ENCODE assay signal across 13 cellular contexts in the genomic region with DNA sequence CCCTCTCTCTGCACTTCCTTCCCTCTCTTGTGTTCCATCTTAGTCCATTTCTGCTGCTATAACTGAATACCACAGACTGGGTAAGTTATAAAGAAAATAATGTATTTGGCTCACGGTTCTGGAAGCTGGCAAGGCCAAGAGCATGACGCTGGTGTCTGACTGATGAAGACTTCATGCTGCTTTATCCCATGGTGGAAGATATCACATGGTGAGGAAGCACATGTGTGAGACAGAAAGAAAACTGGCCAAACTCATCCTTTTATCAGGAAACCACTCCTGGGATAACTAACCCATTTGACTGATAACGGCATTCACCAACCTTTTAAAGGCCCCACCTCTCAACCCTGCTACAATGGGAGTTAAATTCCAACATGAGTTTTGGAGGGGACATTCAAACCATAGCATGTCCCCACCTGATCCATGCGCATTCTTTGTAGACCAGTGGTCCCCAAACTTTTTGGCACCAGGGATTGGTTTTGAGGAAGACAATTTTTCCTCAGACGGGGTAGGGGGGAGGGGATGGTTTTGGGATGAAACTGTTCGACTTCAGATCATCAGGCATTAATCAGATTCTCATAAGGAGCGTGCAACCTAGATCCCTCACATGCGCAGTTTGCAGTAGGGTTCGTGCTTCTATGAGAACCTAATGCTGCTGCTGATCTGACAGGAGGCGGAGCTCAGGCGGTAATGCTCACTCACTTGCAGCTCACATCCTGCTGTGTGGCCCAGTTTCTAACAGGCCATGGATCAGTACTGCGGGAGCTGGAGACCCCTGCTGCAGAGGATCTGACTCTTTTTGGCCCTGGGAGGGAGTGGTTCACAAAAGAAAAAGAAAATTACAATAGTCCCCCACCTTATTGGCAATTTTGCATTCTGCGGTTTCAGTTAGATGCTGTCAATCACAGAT.
"Had no signal": no experiment of that assay in that cellular context is flagged by ENCODE, and none has a peak within 500 bp of the region (broad histone marks: within the 10 kb centered on the region; RNA-seq: fewer than 3 reads in every experiment).

No MANE protein-coding gene starts in this region.

- H3K27me3 ChIP-seq: ascending aorta, sigmoid colon had no signal

- H3K27me3 Mint-ChIP-seq: activated CD4-positive, alpha-beta T cell treated with anti-CD3 and anti-CD28 coated beads, Interleukin-2, amount 10 ng/mL, durations not matched to agents 7 days and 5 days; naive thymus-derived CD4-positive, alpha-beta T cell had no signal

- H3K9me3 ChIP-seq: sigmoid colon, thoracic aorta had no signal

- ATAC-seq: activated CD4-positive, CD25-positive, alpha-beta regulatory T cell treated with anti-CD3 and anti-CD28 coated beads, Interleukin-2, amount 50 U/mL, for 24 hours; activated CD8-positive, alpha-beta T cell treated with anti-CD3 and anti-CD28 coated beads, Interleukin-2, amount 10 ng/mL, durations not matched to agents 7 days and 5 days; naive thymus-derived CD4-positive, alpha-beta T cell; stimulated activated naive B cell treated with anti-CD40 and anti-IgM and Interleukin-4, amounts not matched to agents 10 μg/mL and 1 μg/mL and 100 μg/mL, for 72 hours had no signal

- H3K4me3 ChIP-seq: ascending aorta, coronary artery, sigmoid colon, thoracic aorta had no signal

- H3K4me3 Mint-ChIP-seq: activated CD4-positive, alpha-beta T cell treated with anti-CD3 and anti-CD28 coated beads, Interleukin-2, amount 10 ng/mL, durations not matched to agents 7 days and 5 days; activated CD8-positive, alpha-beta T cell treated with anti-CD3 and anti-CD28 coated beads, Interleukin-2, amount 10 ng/mL, durations not matched to agents 7 days and 5 days; activated T-helper 1 cell treated with anti-CD3 and anti-CD28 coated beads, Interleukin-12 subunit alpha, Interleukin-12 subunit beta, Interleukin-2, Interleukin-4 antibody, amounts not matched to agents 30 ng/mL and 10 ng/mL and 1 ng/mL, durations not matched to agents 14 hours and 24 hours and 36 hours had no signal

- H3K27ac Mint-ChIP-seq: activated CD4-positive, alpha-beta T cell treated with anti-CD3 and anti-CD28 coated beads, Interleukin-2, amount 10 ng/mL, durations not matched to agents 7 days and 5 days; activated CD8-positive, alpha-beta T cell treated with anti-CD3 and anti-CD28 coated beads, Interleukin-2, amount 10 ng/mL, durations not matched to agents 7 days and 5 days; activated T-helper 1 cell treated with anti-CD3 and anti-CD28 coated beads, Interleukin-12 subunit alpha, Interleukin-12 subunit beta, Interleukin-2, Interleukin-4 antibody, amounts not matched to agents 30 ng/mL and 10 ng/mL and 1 ng/mL, durations not matched to agents 14 hours and 24 hours and 36 hours; stimulated activated naive B cell treated with anti-CD40 and anti-IgM and Interleukin-4, amounts not matched to agents 10 μg/mL and 1 μg/mL and 100 μg/mL, for 72 hours; T-helper 1 cell treated with Interleukin-12 subunit alpha and Interleukin-12 subunit beta and Interleukin-4 antibody, amounts not matched to agents 30 μg/mL and 1 μg/mL, for 36 hours had no signal

- H3K9me3 Mint-ChIP-seq: stimulated activated naive B cell treated with anti-CD40 and anti-IgM and Interleukin-4, amounts not matched to agents 10 μg/mL and 1 μg/mL and 100 μg/mL, for 72 hours had no signal

- DNase-seq: activated CD4-positive, alpha-beta T cell treated with anti-CD3 and anti-CD28 coated beads, Interleukin-2, amount 10 ng/mL, durations not matched to agents 7 days and 5 days; activated CD8-positive, alpha-beta T cell treated with anti-CD3 and anti-CD28 coated beads, Interleukin-2, amount 10 ng/mL, durations not matched to agents 7 days and 5 days; activated gamma-delta T cell treated with Interleukin-2 at 50 U/mL for 16 hours; naive thymus-derived CD4-positive, alpha-beta T cell; sigmoid colon; stimulated activated CD4-positive, alpha-beta T cell treated with anti-CD3 and anti-CD28 coated beads, Interleukin-4, amount 100 ng/mL, for 24 hours; stimulated activated naive B cell treated with anti-CD40 and anti-IgM and Interleukin-4, amounts not matched to agents 10 μg/mL and 1 μg/mL and 100 μg/mL, for 72 hours had no signal

- H3K36me3 ChIP-seq: ascending aorta, sigmoid colon, thoracic aorta had no signal
